In genomic region chr1:38173157-38173831, GRCh38 we compare ENCODE assay signal across 1 cellular context.
A peak's percentile ranks its signal among the peaks of the same experiment; 100 is the strongest.
TF ChIP-seq lines count a peak whose summit lies in the region.

No MANE protein-coding gene starts in this region.

TF ChIP-seq in GM12878, 131 proteins besides CTCF, POLR2A, EP300 and RAD21 (continued from another document):
- TF ChIP-seq PRDM15 (CRISPR knock-in tag; IDR thresholded peaks at IDR 0.05) = no peak
- peak; percentile 56 for TF ChIP-seq BCL11A (IDR thresholded peaks at IDR 0.05; ENCODE audit: low read depth, low read length)
- peak; percentile 16 for TF ChIP-seq KLF5 (IDR thresholded peaks at IDR 0.05; ENCODE audit: partially characterized antibody)
- no peak for TF ChIP-seq USF1 (IDR thresholded peaks at IDR 0.05; ENCODE audit: borderline replicate concordance, extremely low read length, insufficient read depth, low read depth, low read length)
- TF ChIP-seq RELA (IDR thresholded peaks at IDR 0.05; ENCODE audit: borderline replicate concordance, partially characterized antibody) = peak; percentile 9
- peak; percentile 11 for TF ChIP-seq MEF2B (IDR thresholded peaks at IDR 0.05; ENCODE audit: partially characterized antibody, poor library complexity, severe bottlenecking)
- TF ChIP-seq NFIC (IDR thresholded peaks at IDR 0.05; ENCODE audit: low read depth, low read length) = peak; percentile 62; the same call in 1 of the 2 replicates
- peak in 1 of 2 experiments; percentile 72; a peak in 1 of 4 replicates for TF ChIP-seq CEBPB (IDR thresholded peaks at IDR 0.05; ENCODE audit: borderline replicate concordance in 1 of 2, low read depth in 2 of 2, low read length in 2 of 2)
- peak; percentile 28 for TF ChIP-seq CREM (IDR thresholded peaks at IDR 0.05; ENCODE audit: low read depth)
- TF ChIP-seq SMARCA5 (IDR thresholded peaks at IDR 0.05) = peak; percentile 96
- TF ChIP-seq EZH2 (IDR thresholded peaks at IDR 0.05; ENCODE audit: borderline replicate concordance, control insufficient read depth, low read depth, low read length) = no peak
- no peak for TF ChIP-seq YY1 (IDR thresholded peaks at IDR 0.05; ENCODE audit: low read depth, low read length)
- no peak for TF ChIP-seq CREB1 (IDR thresholded peaks at IDR 0.05; ENCODE audit: low read depth)
- TF ChIP-seq ATF7 (IDR thresholded peaks at IDR 0.05; ENCODE audit: low read depth) = peak; percentile 71; the same call in 1 of the 2 replicates
- TF ChIP-seq MAX (IDR thresholded peaks at IDR 0.05; ENCODE audit: low read depth, low read length) = no peak
- peak in 1 of 2 experiments; percentile 52; a peak in 2 of 4 replicates for TF ChIP-seq BHLHE40 (IDR thresholded peaks at IDR 0.05; ENCODE audit: borderline replicate concordance in 1 of 2, low read depth in 2 of 2, low read length in 1 of 2)
- peak; percentile 81; the same call in 1 of the 2 replicates for TF ChIP-seq RAD51 (IDR thresholded peaks at IDR 0.05)
- peak; percentile 30; the same call in 1 of the 2 replicates for TF ChIP-seq IRF4 (IDR thresholded peaks at IDR 0.05; ENCODE audit: low read depth, low read length)
- TF ChIP-seq MTA2 (IDR thresholded peaks at IDR 0.05; ENCODE audit: low read depth) = peak; percentile 57
- no peak for TF ChIP-seq ZBED1 (IDR thresholded peaks at IDR 0.05; ENCODE audit: borderline replicate concordance)
- peak; percentile 29 for TF ChIP-seq RUNX3 (IDR thresholded peaks at IDR 0.05; ENCODE audit: low read length)
- TF ChIP-seq RB1 (IDR thresholded peaks at IDR 0.05; ENCODE audit: borderline replicate concordance) = peak; percentile 48; the same call in 1 of the 2 replicates
- no peak for TF ChIP-seq MYB (IDR thresholded peaks at IDR 0.05; ENCODE audit: borderline replicate concordance, low read depth, low read length)
- TF ChIP-seq EED (IDR thresholded peaks at IDR 0.05; ENCODE audit: low read depth) = peak; percentile 84; the same call in 1 of the 2 replicates
- peak; percentile 77 for TF ChIP-seq DPF2 (IDR thresholded peaks at IDR 0.05)
- TF ChIP-seq HCFC1 (IDR thresholded peaks at IDR 0.05; ENCODE audit: low read length) = 0 out of 2 replicates have a peak, but pooled peaks have one; percentile 10
- no peak for TF ChIP-seq MXI1 (IDR thresholded peaks at IDR 0.05; ENCODE audit: low read depth, low read length)
- no peak for TF ChIP-seq E2F4 (IDR thresholded peaks at IDR 0.05; ENCODE audit: low read depth, low read length)
- TF ChIP-seq YBX1 (IDR thresholded peaks at IDR 0.05) = no peak
- peak; percentile 83 for TF ChIP-seq IKZF1 (conservative IDR thresholded peaks at IDR 0.05)
- no peak for TF ChIP-seq SMAD5 (IDR thresholded peaks at IDR 0.05; ENCODE audit: low read depth)
- peak; percentile 81 for TF ChIP-seq RELB (IDR thresholded peaks at IDR 0.05; ENCODE audit: low read depth)
- TF ChIP-seq PAX5 (IDR thresholded peaks at IDR 0.05; ENCODE audit: borderline replicate concordance, low read depth, low read length) = peak; percentile 93
- TF ChIP-seq ZNF384 (IDR thresholded peaks at IDR 0.05; ENCODE audit: borderline replicate concordance, low read depth, low read length) = peak; percentile 78
- peak; percentile 55 for TF ChIP-seq JUNB (IDR thresholded peaks at IDR 0.05)
TF ChIP-seq in GM12878: peak in this region for 25.
